27 cellular contexts compared by ENCODE assay signal in genomic region chr19:4080473-4080872, GRCh38.
"Had no signal": no experiment of that assay in that cellular context is flagged by ENCODE, and none has a peak within 500 bp of the region (broad histone marks: within the 10 kb centered on the region; RNA-seq: fewer than 3 reads in every experiment).

No MANE protein-coding gene starts in this region.

- H3K27me3 Mint-ChIP-seq: activated CD4-positive, alpha-beta T cell treated with anti-CD3 and anti-CD28 coated beads, Interleukin-2, amount 10 ng/mL, durations not matched to agents 7 days and 5 days; activated naive CD4-positive, alpha-beta T cell treated with anti-CD3 and anti-CD28 coated beads, Interleukin-2, amount 10 ng/mL, durations not matched to agents 7 days and 5 days; activated naive CD8-positive, alpha-beta T cell; activated T-cell treated with anti-CD3 and anti-CD28 coated beads, Interleukin-2, amount 50 U/mL, for 24 hours; T-cell had no signal

- H3K9me3 ChIP-seq: ascending aorta, MG63 had no signal

- H3K4me3 Mint-ChIP-seq: activated CD4-positive, alpha-beta T cell treated with anti-CD3 and anti-CD28 coated beads, Interleukin-2, amount 10 ng/mL, durations not matched to agents 7 days and 5 days; activated CD8-positive, alpha-beta T cell treated with anti-CD3 and anti-CD28 coated beads, Interleukin-2, amount 10 ng/mL, durations not matched to agents 7 days and 5 days; activated naive CD4-positive, alpha-beta T cell treated with anti-CD3 and anti-CD28 coated beads, Interleukin-2, amount 10 ng/mL, durations not matched to agents 7 days and 5 days; activated naive CD8-positive, alpha-beta T cell; activated T-cell treated with anti-CD3 and anti-CD28 coated beads, Interleukin-2, amount 50 U/mL, for 24 hours; T-cell had no signal

- H3K9me3 Mint-ChIP-seq: activated CD4-positive, alpha-beta T cell treated with anti-CD3 and anti-CD28 coated beads, Interleukin-2, amount 10 ng/mL, durations not matched to agents 7 days and 5 days; activated naive CD4-positive, alpha-beta T cell treated with anti-CD3 and anti-CD28 coated beads, Interleukin-2, amount 10 ng/mL, durations not matched to agents 7 days and 5 days; activated T-cell treated with anti-CD3 and anti-CD28 coated beads, Interleukin-2, amount 50 U/mL, for 24 hours; T-cell had no signal

- ATAC-seq: activated CD8-positive, alpha-beta T cell treated with anti-CD3 and anti-CD28 coated beads, Interleukin-2, amount 10 ng/mL, durations not matched to agents 7 days and 5 days; Right ventricle myocardium inferior; SK-N-SH treated with all-trans-retinoic acid at 6 μM for 48 hours; T-cell had no signal

- H3K36me3 Mint-ChIP-seq: activated naive CD8-positive, alpha-beta T cell; T-cell had no signal

- H3K27ac Mint-ChIP-seq: activated CD8-positive, alpha-beta T cell treated with anti-CD3 and anti-CD28 coated beads, Interleukin-2, amount 10 ng/mL, durations not matched to agents 7 days and 5 days; activated naive CD4-positive, alpha-beta T cell treated with anti-CD3 and anti-CD28 coated beads, Interleukin-2, amount 10 ng/mL, durations not matched to agents 7 days and 5 days; activated naive CD8-positive, alpha-beta T cell; activated T-cell treated with anti-CD3 and anti-CD28 coated beads, Interleukin-2, amount 50 U/mL, for 24 hours had no signal

- DNase-seq: activated CD4-positive, alpha-beta T cell treated with anti-CD3 and anti-CD28 coated beads, Interleukin-2, amount 10 ng/mL, durations not matched to agents 7 days and 5 days; activated CD4-positive, alpha-beta T cell treated with anti-CD3 and anti-CD28 coated beads, Interleukin-2, amount 50 U/mL, for 48 hours; activated CD4-positive, CD25-positive, alpha-beta regulatory T cell; activated CD8-positive, alpha-beta T cell treated with anti-CD3 and anti-CD28 coated beads, Interleukin-2, amount 10 ng/mL, durations not matched to agents 7 days and 5 days; activated naive CD4-positive, alpha-beta T cell treated with anti-CD3 and anti-CD28 coated beads, Interleukin-2, amount 10 ng/mL, durations not matched to agents 7 days and 5 days; activated T-cell treated with anti-CD3 and anti-CD28 coated beads, Interleukin-2, amount 50 U/mL, for 24 hours; amygdala; Kasumi-1; KG1; MG63; NCI-H1092; NCI-H1436 treated with DMSO at 0.1 percent for 48 hours; NCI-H1694 treated with DMSO at 0.1 percent for 48 hours; NCI-H2029; NCI-H345; NCI-H524 treated with DMSO at 0.1 percent for 48 hours; NK-92 treated with Interleukin-12 subunit alpha and Interleukin-12 subunit beta, amount 100 ng/mL, for 24 hours; PC-9; SIG-M5; T-cell; T-helper 2 cell; T-helper 9 cell; WERI-Rb-1 had no signal
